ENCODE assay signal across 9 cellular contexts in genomic region chr9:20382460-20383071, GRCh38.
DNase-seq lines count a peak whose midpoint lies in the region; ATAC-seq, FAIRE-seq and TF ChIP-seq lines count a peak whose summit lies in the region.
"Had no signal": no experiment of that assay in that cellular context is flagged by ENCODE, and none has a peak within 500 bp of the region (broad histone marks: within the 10 kb centered on the region; RNA-seq: fewer than 3 reads in every experiment).

No MANE protein-coding gene starts in this region.

- ATAC-seq in GM18868 (IDR thresholded peaks at IDR 0.05; ENCODE audit: unreplicated experiment) (peak; percentile 74), HG03432 (IDR thresholded peaks at IDR 0.05; ENCODE audit: unreplicated experiment) (peak; percentile 56), GM21786 (IDR thresholded peaks at IDR 0.05; ENCODE audit: unreplicated experiment) (no peak)
- ATAC-seq: right cardiac atrium had no signal

- H3K27me3 ChIP-seq in bronchial epithelial cell (ENCODE audit: control insufficient read depth, insufficient read depth, low read length): no peaks in the 10 kb centered on the region
- H3K27me3 ChIP-seq in left ventricle myocardium inferior (ENCODE audit: low read depth): no peaks in the 10 kb centered on the region

- DNase-seq in AG04449 (ENCODE audit: low read depth, low spot score) (peak; percentile 41), bronchial epithelial cell (ENCODE audit: low read depth) (peak; percentile 25), RPMI8226 (no peak), left ventricle myocardium inferior (no peak), epidermal melanocyte (ENCODE audit: insufficient read length, low spot score) (no peak)
- DNase-seq: right cardiac atrium had no signal

- intact Hi-C loops in left ventricle myocardium inferior (cut with micrococcal nuclease): no loop called here

- CTCF ChIA-PET in AG04449 (lab: Yijun Ruan, JAX): interaction anchor here (0.6 kb wide), 1 partner anchor 456 kb away, joined by 3 read pairs; no protein-coding TSS in a partner anchor

- FAIRE-seq in bronchial epithelial cell (lab: Jason Lieb, UNC): no peak

- H3K36me3 ChIP-seq in bronchial epithelial cell (ENCODE audit: control insufficient read depth, insufficient read depth, low read length): no peaks in the 10 kb centered on the region
- H3K36me3 ChIP-seq in left ventricle myocardium inferior: no peaks in the 10 kb centered on the region

- TF ChIP-seq CTCF in AG04449 (IDR thresholded peaks at IDR 0.05; ENCODE audit: insufficient read depth, low read length, missing control alignments): no peak
- no peak for TF ChIP-seq CTCF in bronchial epithelial cell (IDR thresholded peaks at IDR 0.05; ENCODE audit: insufficient read depth, low read length, severe bottlenecking)
- no peak for TF ChIP-seq CTCF in left ventricle myocardium inferior (IDR thresholded peaks at IDR 0.05; ENCODE audit: borderline replicate concordance)

- H3K4me1 ChIP-seq in left ventricle myocardium inferior: peaks cover 8% of the 10 kb centered on the region

- POLR2A ChIA-PET in AG04449 (lab: Yijun Ruan, JAX): no interaction called here

- no peak overlapping the region for H3K27ac ChIP-seq in left ventricle myocardium inferior (replicated peaks)

- no peak overlapping the region for H3K4me3 ChIP-seq in AG04449 (ENCODE audit: low read depth, low read length)
- no peak overlapping the region for H3K4me3 ChIP-seq in bronchial epithelial cell (ENCODE audit: low read depth, low read length)
- no peak overlapping the region for H3K4me3 ChIP-seq in left ventricle myocardium inferior

- H3K9me3 ChIP-seq in left ventricle myocardium inferior (replicated peaks): no peaks in the 10 kb centered on the region

Comparison
In these comparisons a context has a peak if more than half of its experiments do, and no peak if none do; other contexts are left out.
1. DNase-seq: peak in AG04449 (single experiment) and bronchial epithelial cell (single experiment); none in RPMI8226 (single experiment), left ventricle myocardium inferior (single experiment) and epidermal melanocyte (single experiment).